ENCODE assay signal across 8 cellular contexts in genomic region chr3:30659270-30660127, GRCh38. TPM values are rescaled to one million over a fixed set of nuclear protein-coding genes. Genes with fewer than 3 reads are reported as not detected.
DNase-seq lines count a peak whose midpoint lies in the region; ATAC-seq and TF ChIP-seq lines count a peak whose summit lies in the region.

No MANE protein-coding gene starts in this region.

- H2BK12ac ChIP-seq in mesenchymal stem cell (ENCODE audit: low read length in 2 of 2): peak overlapping the region; percentile 72 to 85

- H3K4me3 ChIP-seq in mesenchymal stem cell (ENCODE audit: insufficient read depth in 1 of 2, low read depth in 1 of 2, low read length in 2 of 2): peak overlapping the region in 1 of 2 experiments; percentile 1

- peak overlapping the region; percentile 87 for H4K91ac ChIP-seq in mesenchymal stem cell (ENCODE audit: low read length)

- H3K4me2 ChIP-seq in mesenchymal stem cell (ENCODE audit: low read length, poor library complexity, severe bottlenecking): no peak overlapping the region

- H3K9ac ChIP-seq in mesenchymal stem cell (ENCODE audit: low read length): peak overlapping the region; percentile 76

- no peaks in the 10 kb centered on the region for H3K9me3 ChIP-seq in mesenchymal stem cell (ENCODE audit: control insufficient read depth, low read length)

- H3K27me3 ChIP-seq in mesenchymal stem cell (ENCODE audit: control insufficient read depth in 1 of 2, insufficient read depth in 1 of 2, low read length in 2 of 2): no peaks in the 10 kb centered on the region

- peak overlapping the region; percentile 96 for H2AK5ac ChIP-seq in mesenchymal stem cell (ENCODE audit: low read length, severe bottlenecking)

- H4K8ac ChIP-seq in mesenchymal stem cell (ENCODE audit: low read length): peak overlapping the region; percentile 91

- H2AFZ ChIP-seq in mesenchymal stem cell (ENCODE audit: low read depth, low read length): no peak overlapping the region

- ATAC-seq in HG03159 (IDR thresholded peaks at IDR 0.05; ENCODE audit: unreplicated experiment): no peak
- no peak for ATAC-seq in GM19351 (IDR thresholded peaks at IDR 0.05; ENCODE audit: unreplicated experiment)

- H3K14ac ChIP-seq in mesenchymal stem cell (ENCODE audit: low read length in 2 of 2): no peak overlapping the region

- H3K18ac ChIP-seq in mesenchymal stem cell (ENCODE audit: low read depth in 1 of 2, low read length in 2 of 2): peak overlapping the region; percentile 94

- DNase-seq in AG09319 (ENCODE audit: extremely low read depth, low read depth) (peak; percentile 71), LoVo (ENCODE audit: low spot score) (peak; percentile 74), caudate nucleus (lab: John Stamatoyannopoulos, UW) (no peak), mesenchymal stem cell (peak; percentile 92), iPS-NIHi7 (ENCODE audit: extremely low spot score) (no peak)
- no peak for DNase-seq in stimulated activated naive CD4-positive, alpha-beta T cell (lab: John Stamatoyannopoulos, UW)

- peak overlapping the region; percentile 97 for H2BK5ac ChIP-seq in mesenchymal stem cell (ENCODE audit: low read depth, low read length, poor library complexity, severe bottlenecking)

- 8% methylated on average over 6 of the region's 7 CpGs for WGBS in mesenchymal stem cell

- H3K27ac ChIP-seq in caudate nucleus (ENCODE audit: low read depth, low read length) (peak overlapping the region; percentile 61), mesenchymal stem cell (ENCODE audit: low read length, poor library complexity, severe bottlenecking) (peak overlapping the region; percentile 100)

- no peak overlapping the region for H2BK15ac ChIP-seq in mesenchymal stem cell (ENCODE audit: low read depth, poor library complexity, severe bottlenecking)

- peaks cover 9 to 87% of the 10 kb centered on the region in 2 experiments for H3K36me3 ChIP-seq in mesenchymal stem cell (ENCODE audit: control insufficient read depth in 1 of 2, insufficient read depth in 2 of 2, low read depth in 1 of 2, low read length in 2 of 2)

- no peak overlapping the region for H3K23ac ChIP-seq in mesenchymal stem cell (ENCODE audit: low read length in 2 of 2)

- H3K79me1 ChIP-seq in mesenchymal stem cell (replicated peaks; ENCODE audit: low read length, poor library complexity, severe bottlenecking): peaks cover 8% of the 10 kb centered on the region

- peak overlapping the region; percentile 83 to 94 for H3K4ac ChIP-seq in mesenchymal stem cell (ENCODE audit: low read depth in 1 of 2, low read length in 2 of 2)

- peaks cover 17% of the 10 kb centered on the region for H3K4me1 ChIP-seq in mesenchymal stem cell (ENCODE audit: control insufficient read depth, insufficient read depth, low read depth, low read length)

- no peak for TF ChIP-seq CTCF in AG09319 (IDR thresholded peaks at IDR 0.05; ENCODE audit: low read depth, low read length)

- peak overlapping the region; percentile 83 for H2BK120ac ChIP-seq in mesenchymal stem cell (ENCODE audit: low read depth, low read length)

RNA-seq across cellular contexts. Expression of gene TGFBR2, which starts 53.1 kb away (rescaled TPM):
- polyA plus RNA-seq in mesenchymal stem cell (2013, experiment 1 of 2): 195 TPM
- polyA plus RNA-seq in mesenchymal stem cell (2013, experiment 2 of 2): 202 TPM

Comparison
In these comparisons a context has a peak if more than half of its experiments do, and no peak if none do; other contexts are left out.
1. DNase-seq: peak in AG09319 (single experiment), LoVo (single experiment) and mesenchymal stem cell (single experiment); none in caudate nucleus (0 of 61), iPS-NIHi7 (single experiment) and stimulated activated naive CD4-positive, alpha-beta T cell (0 of 6).